In genomic region chr17:64166876-64167275, GRCh38 we compare ENCODE assay signal across 26 cellular contexts.
"Had no signal": no experiment of that assay in that cellular context is flagged by ENCODE, and none has a peak within 500 bp of the region (broad histone marks: within the 10 kb centered on the region; RNA-seq: fewer than 3 reads in every experiment).

No MANE protein-coding gene starts in this region.

- H3K9me3 Mint-ChIP-seq: naive B cell, nephron had no signal

- H3K4me1 Mint-ChIP-seq: naive B cell had no signal

- H3K27me3 Mint-ChIP-seq: naive B cell had no signal

- H3K27me3 ChIP-seq: esophagus muscularis mucosa, hepatocyte, right lobe of liver, spleen, stomach, transverse colon had no signal

- H3K4me3 ChIP-seq: esophagus muscularis mucosa, hepatocyte, left ventricle myocardium inferior, lower lobe of right lung, psoas muscle, right lobe of liver, spleen, stomach, thoracic aorta, transverse colon had no signal

- H3K27ac ChIP-seq: epithelial cell of prostate, esophagus muscularis mucosa, hepatocyte, left ventricle myocardium inferior, lower lobe of right lung, parathyroid adenoma, psoas muscle, right lobe of liver, spleen, thoracic aorta, transverse colon had no signal

- H3K9ac ChIP-seq: parathyroid adenoma had no signal

- H3K36me3 ChIP-seq: thoracic aorta had no signal

- DNase-seq: effector memory CD4-positive, alpha-beta T cell; foreskin fibroblast; head of caudate nucleus; kidney; left cardiac atrium; left ventricle myocardium inferior; lower lobe of right lung; mesenchymal stem cell; naive B cell; psoas muscle; retina; right lobe of liver; spleen; stimulated activated CD4-positive, alpha-beta T cell treated with anti-CD3 and anti-CD28 coated beads, Interleukin-15, amount 100 ng/mL, for 24 hours; stimulated activated CD4-positive, alpha-beta T cell treated with anti-CD3 and anti-CD28 coated beads, Interleukin-1b, Interleukin-23, amount 100 ng/mL, for 48 hours; stimulated activated CD4-positive, alpha-beta T cell treated with anti-CD3 and anti-CD28 coated beads, Interleukin-4, amount 100 ng/mL, for 4 hours; stimulated activated naive CD4-positive, alpha-beta T cell; stomach; substantia nigra; transverse colon had no signal

- H3K79me2 ChIP-seq: hepatocyte had no signal

- H3K4me1 ChIP-seq: right lobe of liver, spleen, transverse colon had no signal

- H3K27ac Mint-ChIP-seq: nephron had no signal

- H3K9me3 ChIP-seq: esophagus muscularis mucosa, left ventricle myocardium inferior, lower lobe of right lung, psoas muscle, right lobe of liver, spleen, stomach, thoracic aorta, transverse colon had no signal

- H3K4me2 ChIP-seq: hepatocyte had no signal

- H3K4me3 Mint-ChIP-seq: nephron had no signal

- H2AFZ ChIP-seq: hepatocyte, parathyroid adenoma had no signal
